25 cellular contexts compared by ENCODE assay signal in genomic region chr1:30024411-30025195, GRCh38.
"Had no signal": no experiment of that assay in that cellular context is flagged by ENCODE, and none has a peak within 500 bp of the region (broad histone marks: within the 10 kb centered on the region; RNA-seq: fewer than 3 reads in every experiment).

No MANE protein-coding gene starts in this region.

- H3K9me3 ChIP-seq: lower lobe of right lung, pancreas, suprapubic skin, thyroid gland, upper lobe of left lung, vagina had no signal

- H3K36me3 ChIP-seq: left ventricle myocardium inferior, lower lobe of right lung, neural progenitor cell, pancreas, suprapubic skin, thyroid gland, upper lobe of left lung, vagina had no signal

- H3K4me3 ChIP-seq: left ventricle myocardium inferior, lower lobe of right lung, neural progenitor cell, pancreas, smooth muscle cell, suprapubic skin, thyroid gland, upper lobe of left lung, vagina had no signal

- H3K4me1 Mint-ChIP-seq: immature natural killer cell; memory B cell; stimulated activated effector memory CD8-positive, alpha-beta T cell treated with anti-CD3 and anti-CD28 coated beads, Interleukin-12 subunit alpha, Interleukin-12 subunit beta, amount 100 ng/mL, for 72 hours had no signal

- H3K27me3 ChIP-seq: neural progenitor cell, thyroid gland, upper lobe of left lung, vagina had no signal

- H3K4me3 Mint-ChIP-seq: dendritic cell treated with granulocyte-macrophage colony-stimulating factor and Interleukin-4, amounts not matched to agents 40 ng/mL and 50 ng/mL, for 4 days; immature natural killer cell; memory B cell; natural killer cell treated with Interleukin-12 subunit alpha and Interleukin-12 subunit beta and Interleukin-15 and Interleukin-18, amount 100 ng/mL, for 72 hours; neural progenitor cell; stimulated activated effector memory CD8-positive, alpha-beta T cell treated with anti-CD3 and anti-CD28 coated beads, Interleukin-12 subunit alpha, Interleukin-12 subunit beta, amount 100 ng/mL, for 72 hours had no signal

- H3K9me3 Mint-ChIP-seq: immature natural killer cell; memory B cell; natural killer cell treated with Interleukin-12 subunit alpha and Interleukin-12 subunit beta and Interleukin-15 and Interleukin-18, amount 100 ng/mL, for 72 hours; stimulated activated effector memory CD8-positive, alpha-beta T cell treated with anti-CD3 and anti-CD28 coated beads, Interleukin-12 subunit alpha, Interleukin-12 subunit beta, amount 100 ng/mL, for 72 hours had no signal

- H3K36me3 Mint-ChIP-seq: immature natural killer cell; memory B cell; natural killer cell treated with Interleukin-12 subunit alpha and Interleukin-12 subunit beta and Interleukin-15 and Interleukin-18, amount 100 ng/mL, for 72 hours; neural progenitor cell; stimulated activated effector memory CD8-positive, alpha-beta T cell treated with anti-CD3 and anti-CD28 coated beads, Interleukin-12 subunit alpha, Interleukin-12 subunit beta, amount 100 ng/mL, for 72 hours had no signal

- H3K27ac ChIP-seq: foreskin keratinocyte, left ventricle myocardium inferior, lower lobe of right lung, neural progenitor cell, pancreas, suprapubic skin, thyroid gland, upper lobe of left lung, vagina had no signal

- H3K27ac Mint-ChIP-seq: dendritic cell treated with granulocyte-macrophage colony-stimulating factor and Interleukin-4, amounts not matched to agents 40 ng/mL and 50 ng/mL, for 4 days; immature natural killer cell; memory B cell; natural killer cell treated with Interleukin-12 subunit alpha and Interleukin-12 subunit beta and Interleukin-15 and Interleukin-18, amount 100 ng/mL, for 72 hours; neural progenitor cell; progenitor cell of endocrine pancreas; stimulated activated effector memory CD8-positive, alpha-beta T cell treated with anti-CD3 and anti-CD28 coated beads, Interleukin-12 subunit alpha, Interleukin-12 subunit beta, amount 100 ng/mL, for 72 hours had no signal

- DNase-seq: erythroblast; foreskin keratinocyte; immature natural killer cell; kidney; left cardiac atrium; left ventricle myocardium inferior; lower lobe of right lung; midbrain; nucleus accumbens; pancreas; right cardiac atrium; stimulated activated CD4-positive, alpha-beta T cell treated with anti-CD3 and anti-CD28 coated beads, Interleukin-2, amount 100 ng/mL, for 48 hours; stimulated activated CD8-positive, alpha-beta memory T cell treated with anti-CD3 and anti-CD28 coated beads, Interleukin-4, amount 100 ng/mL, for 48 hours; stimulated activated naive CD8-positive, alpha-beta T cell treated with anti-CD3 and anti-CD28 coated beads, Interleukin-15, Interleukin-2, amounts not matched to agents 100 U/mL and 50 U/mL, for 24 hours; thyroid gland; upper lobe of left lung had no signal

- H3K4me1 ChIP-seq: foreskin keratinocyte, left ventricle myocardium inferior, lower lobe of right lung, neural progenitor cell, pancreas, suprapubic skin, thyroid gland, upper lobe of left lung, vagina had no signal

- H3K9ac ChIP-seq: neural progenitor cell had no signal
